ENCODE assay signal across 1 cellular context in the genomic region with DNA sequence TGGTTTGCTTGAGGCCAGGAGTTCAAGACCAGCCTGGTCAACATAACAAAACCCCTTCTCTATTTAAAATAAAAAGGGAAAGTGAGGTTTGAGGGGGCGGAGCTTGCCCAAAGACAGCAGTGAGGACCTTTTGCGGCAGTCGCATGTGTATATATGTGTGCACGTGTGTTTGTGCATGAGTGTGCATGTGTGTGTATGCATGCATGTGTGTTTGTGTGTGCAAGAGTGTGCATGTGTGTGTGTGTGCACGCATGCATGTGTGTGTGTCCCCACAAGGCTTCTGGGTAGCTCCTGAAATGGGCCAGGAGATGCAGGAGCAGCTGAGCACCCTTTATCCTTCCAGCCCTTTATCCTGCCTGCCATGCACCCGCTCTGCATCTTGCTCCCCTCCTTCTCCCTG.
TF ChIP-seq lines count a peak whose summit lies in the region.

No MANE protein-coding gene starts in this region.

TF ChIP-seq in IMR-90, 13 proteins besides CTCF, POLR2A, EP300 and RAD21 (continued from another document):
- TF ChIP-seq FOS (IDR thresholded peaks at IDR 0.05; ENCODE audit: low read depth, low read length) (no peak), MAFK (IDR thresholded peaks at IDR 0.05; ENCODE audit: low read depth, low read length) (no peak), CEBPB (IDR thresholded peaks at IDR 0.05; ENCODE audit: low read depth, low read length) (no peak), MXI1 (IDR thresholded peaks at IDR 0.05; ENCODE audit: borderline replicate concordance, low read depth, low read length) (no peak), NFE2L2 (IDR thresholded peaks at IDR 0.05; ENCODE audit: low read depth, low read length) (no peak), MAZ (IDR thresholded peaks at IDR 0.05; ENCODE audit: borderline replicate concordance, low read depth, low read length) (no peak), CHD1 (IDR thresholded peaks at IDR 0.05; ENCODE audit: low read depth, low read length) (no peak), SMC3 (IDR thresholded peaks at IDR 0.05; ENCODE audit: low read depth, low read length) (no peak), RFX5 (IDR thresholded peaks at IDR 0.05; ENCODE audit: low read depth, low read length) (no peak)
- TF ChIP-seq, protein P1, sequence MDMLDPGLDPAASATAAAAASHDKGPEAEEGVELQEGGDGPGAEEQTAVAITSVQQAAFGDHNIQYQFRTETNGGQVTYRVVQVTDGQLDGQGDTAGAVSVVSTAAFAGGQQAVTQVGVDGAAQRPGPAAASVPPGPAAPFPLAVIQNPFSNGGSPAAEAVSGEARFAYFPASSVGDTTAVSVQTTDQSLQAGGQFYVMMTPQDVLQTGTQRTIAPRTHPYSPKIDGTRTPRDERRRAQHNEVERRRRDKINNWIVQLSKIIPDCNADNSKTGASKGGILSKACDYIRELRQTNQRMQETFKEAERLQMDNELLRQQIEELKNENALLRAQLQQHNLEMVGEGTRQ (IDR thresholded peaks at IDR 0.05; ENCODE audit: low read depth, low read length), result no peak
